In the genomic region with DNA sequence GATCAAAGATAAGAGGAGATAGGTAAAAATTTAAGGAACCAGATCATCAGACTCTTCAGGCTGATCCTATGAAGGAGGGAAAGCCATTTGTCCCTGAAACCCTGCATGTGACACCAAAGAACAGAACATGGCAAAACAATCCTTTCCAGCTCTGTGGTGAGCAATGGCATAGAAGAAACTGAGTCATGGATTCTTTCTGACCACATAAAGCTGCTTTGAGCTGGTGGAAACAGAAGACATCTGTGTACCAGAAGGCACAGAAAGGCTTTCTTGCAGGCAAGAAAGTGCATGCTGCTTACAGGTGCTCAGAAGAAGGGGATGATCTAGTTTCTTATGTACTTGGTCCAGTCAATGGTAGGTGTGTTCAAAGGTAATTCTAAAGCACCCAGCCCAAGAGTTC, we compare ENCODE assay signal across 2 cellular contexts.
TF ChIP-seq lines count a peak whose summit lies in the region.

No MANE protein-coding gene starts in this region.

TF ChIP-seq in SK-N-SH, 30 proteins besides CTCF, POLR2A, EP300 and RAD21 (continued from another document and continues in another):
- TF ChIP-seq, protein P1, sequence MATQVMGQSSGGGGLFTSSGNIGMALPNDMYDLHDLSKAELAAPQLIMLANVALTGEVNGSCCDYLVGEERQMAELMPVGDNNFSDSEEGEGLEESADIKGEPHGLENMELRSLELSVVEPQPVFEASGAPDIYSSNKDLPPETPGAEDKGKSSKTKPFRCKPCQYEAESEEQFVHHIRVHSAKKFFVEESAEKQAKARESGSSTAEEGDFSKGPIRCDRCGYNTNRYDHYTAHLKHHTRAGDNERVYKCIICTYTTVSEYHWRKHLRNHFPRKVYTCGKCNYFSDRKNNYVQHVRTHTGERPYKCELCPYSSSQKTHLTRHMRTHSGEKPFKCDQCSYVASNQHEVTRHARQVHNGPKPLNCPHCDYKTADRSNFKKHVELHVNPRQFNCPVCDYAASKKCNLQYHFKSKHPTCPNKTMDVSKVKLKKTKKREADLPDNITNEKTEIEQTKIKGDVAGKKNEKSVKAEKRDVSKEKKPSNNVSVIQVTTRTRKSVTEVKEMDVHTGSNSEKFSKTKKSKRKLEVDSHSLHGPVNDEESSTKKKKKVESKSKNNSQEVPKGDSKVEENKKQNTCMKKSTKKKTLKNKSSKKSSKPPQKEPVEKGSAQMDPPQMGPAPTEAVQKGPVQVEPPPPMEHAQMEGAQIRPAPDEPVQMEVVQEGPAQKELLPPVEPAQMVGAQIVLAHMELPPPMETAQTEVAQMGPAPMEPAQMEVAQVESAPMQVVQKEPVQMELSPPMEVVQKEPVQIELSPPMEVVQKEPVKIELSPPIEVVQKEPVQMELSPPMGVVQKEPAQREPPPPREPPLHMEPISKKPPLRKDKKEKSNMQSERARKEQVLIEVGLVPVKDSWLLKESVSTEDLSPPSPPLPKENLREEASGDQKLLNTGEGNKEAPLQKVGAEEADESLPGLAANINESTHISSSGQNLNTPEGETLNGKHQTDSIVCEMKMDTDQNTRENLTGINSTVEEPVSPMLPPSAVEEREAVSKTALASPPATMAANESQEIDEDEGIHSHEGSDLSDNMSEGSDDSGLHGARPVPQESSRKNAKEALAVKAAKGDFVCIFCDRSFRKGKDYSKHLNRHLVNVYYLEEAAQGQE (IDR thresholded peaks at IDR 0.05; ENCODE audit: low read depth, low read length), result no peak
- TF ChIP-seq GABPA (IDR thresholded peaks at IDR 0.05; ENCODE audit: low read depth), result no peak
- no peak for TF ChIP-seq FOXJ3 (CRISPR knock-in tag; IDR thresholded peaks at IDR 0.05)
- TF ChIP-seq, protein P2, sequence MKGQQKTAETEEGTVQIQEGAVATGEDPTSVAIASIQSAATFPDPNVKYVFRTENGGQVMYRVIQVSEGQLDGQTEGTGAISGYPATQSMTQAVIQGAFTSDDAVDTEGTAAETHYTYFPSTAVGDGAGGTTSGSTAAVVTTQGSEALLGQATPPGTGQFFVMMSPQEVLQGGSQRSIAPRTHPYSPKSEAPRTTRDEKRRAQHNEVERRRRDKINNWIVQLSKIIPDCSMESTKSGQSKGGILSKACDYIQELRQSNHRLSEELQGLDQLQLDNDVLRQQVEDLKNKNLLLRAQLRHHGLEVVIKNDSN (IDR thresholded peaks at IDR 0.05; ENCODE audit: borderline replicate concordance, low read depth), result peak; percentile 21; the same call in 1 of the 2 replicates
- TF ChIP-seq GATA2 (CRISPR knock-in tag; IDR thresholded peaks at IDR 0.05), result no peak
- peak; percentile 50; the same call in 1 of the 2 replicates for TF ChIP-seq FOSL2 (IDR thresholded peaks at IDR 0.05; ENCODE audit: borderline replicate concordance, low read depth)
- no peak for TF ChIP-seq MEF2A (IDR thresholded peaks at IDR 0.05; ENCODE audit: borderline replicate concordance, low read depth)
- TF ChIP-seq CHD2 (IDR thresholded peaks at IDR 0.05; ENCODE audit: low read length, partially characterized antibody), result no peak
- TF ChIP-seq TAF1 (IDR thresholded peaks at IDR 0.05; ENCODE audit: borderline replicate concordance, low read depth, low read length), result no peak
- TF ChIP-seq RFX5 (IDR thresholded peaks at IDR 0.05; ENCODE audit: low read length), result no peak
- no peak for TF ChIP-seq SMC3 (IDR thresholded peaks at IDR 0.05; ENCODE audit: low read depth, low read length)
- TF ChIP-seq, protein P3, sequence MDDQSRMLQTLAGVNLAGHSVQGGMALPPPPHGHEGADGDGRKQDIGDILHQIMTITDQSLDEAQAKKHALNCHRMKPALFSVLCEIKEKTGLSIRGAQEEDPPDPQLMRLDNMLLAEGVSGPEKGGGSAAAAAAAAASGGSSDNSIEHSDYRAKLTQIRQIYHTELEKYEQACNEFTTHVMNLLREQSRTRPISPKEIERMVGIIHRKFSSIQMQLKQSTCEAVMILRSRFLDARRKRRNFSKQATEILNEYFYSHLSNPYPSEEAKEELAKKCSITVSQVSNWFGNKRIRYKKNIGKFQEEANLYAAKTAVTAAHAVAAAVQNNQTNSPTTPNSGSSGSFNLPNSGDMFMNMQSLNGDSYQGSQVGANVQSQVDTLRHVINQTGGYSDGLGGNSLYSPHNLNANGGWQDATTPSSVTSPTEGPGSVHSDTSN (IDR thresholded peaks at IDR 0.05), result peak; percentile 32; the same call in 1 of the 2 replicates
- TF ChIP-seq RCOR1 (IDR thresholded peaks at IDR 0.05; ENCODE audit: low read length), result no peak
- no peak for TF ChIP-seq RXRA (IDR thresholded peaks at IDR 0.05; ENCODE audit: borderline replicate concordance, low read depth)
- 0 out of 2 replicates have a peak, but pooled peaks have one; percentile 33 for TF ChIP-seq POLR2AphosphoS5 (IDR thresholded peaks at IDR 0.05; ENCODE audit: low read depth, low read length)
- TF ChIP-seq SIN3A (IDR thresholded peaks at IDR 0.05; ENCODE audit: borderline replicate concordance, low read depth, low read length), result no peak
- 0 out of 2 replicates have a peak, but pooled peaks have one; percentile 18 for TF ChIP-seq NFIC (IDR thresholded peaks at IDR 0.05; ENCODE audit: borderline replicate concordance)
- TF ChIP-seq, protein P4, sequence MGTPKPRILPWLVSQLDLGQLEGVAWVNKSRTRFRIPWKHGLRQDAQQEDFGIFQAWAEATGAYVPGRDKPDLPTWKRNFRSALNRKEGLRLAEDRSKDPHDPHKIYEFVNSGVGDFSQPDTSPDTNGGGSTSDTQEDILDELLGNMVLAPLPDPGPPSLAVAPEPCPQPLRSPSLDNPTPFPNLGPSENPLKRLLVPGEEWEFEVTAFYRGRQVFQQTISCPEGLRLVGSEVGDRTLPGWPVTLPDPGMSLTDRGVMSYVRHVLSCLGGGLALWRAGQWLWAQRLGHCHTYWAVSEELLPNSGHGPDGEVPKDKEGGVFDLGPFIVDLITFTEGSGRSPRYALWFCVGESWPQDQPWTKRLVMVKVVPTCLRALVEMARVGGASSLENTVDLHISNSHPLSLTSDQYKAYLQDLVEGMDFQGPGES (IDR thresholded peaks at IDR 0.05; ENCODE audit: low read depth, low read length), result no peak
- no peak for TF ChIP-seq MXI1 (IDR thresholded peaks at IDR 0.05; ENCODE audit: low read depth, low read length)
- peak; percentile 98 for TF ChIP-seq TCF12 (IDR thresholded peaks at IDR 0.05)
- TF ChIP-seq, protein P5, sequence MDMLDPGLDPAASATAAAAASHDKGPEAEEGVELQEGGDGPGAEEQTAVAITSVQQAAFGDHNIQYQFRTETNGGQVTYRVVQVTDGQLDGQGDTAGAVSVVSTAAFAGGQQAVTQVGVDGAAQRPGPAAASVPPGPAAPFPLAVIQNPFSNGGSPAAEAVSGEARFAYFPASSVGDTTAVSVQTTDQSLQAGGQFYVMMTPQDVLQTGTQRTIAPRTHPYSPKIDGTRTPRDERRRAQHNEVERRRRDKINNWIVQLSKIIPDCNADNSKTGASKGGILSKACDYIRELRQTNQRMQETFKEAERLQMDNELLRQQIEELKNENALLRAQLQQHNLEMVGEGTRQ (IDR thresholded peaks at IDR 0.05; ENCODE audit: borderline replicate concordance, low read depth, low read length), result no peak

TF ChIP-seq in SK-N-SH treated with all-trans-retinoic acid at 6 μM for 48 hours, 23 proteins besides CTCF, POLR2A, EP300 and RAD21 (continued from another document):
- TF ChIP-seq, protein P6, sequence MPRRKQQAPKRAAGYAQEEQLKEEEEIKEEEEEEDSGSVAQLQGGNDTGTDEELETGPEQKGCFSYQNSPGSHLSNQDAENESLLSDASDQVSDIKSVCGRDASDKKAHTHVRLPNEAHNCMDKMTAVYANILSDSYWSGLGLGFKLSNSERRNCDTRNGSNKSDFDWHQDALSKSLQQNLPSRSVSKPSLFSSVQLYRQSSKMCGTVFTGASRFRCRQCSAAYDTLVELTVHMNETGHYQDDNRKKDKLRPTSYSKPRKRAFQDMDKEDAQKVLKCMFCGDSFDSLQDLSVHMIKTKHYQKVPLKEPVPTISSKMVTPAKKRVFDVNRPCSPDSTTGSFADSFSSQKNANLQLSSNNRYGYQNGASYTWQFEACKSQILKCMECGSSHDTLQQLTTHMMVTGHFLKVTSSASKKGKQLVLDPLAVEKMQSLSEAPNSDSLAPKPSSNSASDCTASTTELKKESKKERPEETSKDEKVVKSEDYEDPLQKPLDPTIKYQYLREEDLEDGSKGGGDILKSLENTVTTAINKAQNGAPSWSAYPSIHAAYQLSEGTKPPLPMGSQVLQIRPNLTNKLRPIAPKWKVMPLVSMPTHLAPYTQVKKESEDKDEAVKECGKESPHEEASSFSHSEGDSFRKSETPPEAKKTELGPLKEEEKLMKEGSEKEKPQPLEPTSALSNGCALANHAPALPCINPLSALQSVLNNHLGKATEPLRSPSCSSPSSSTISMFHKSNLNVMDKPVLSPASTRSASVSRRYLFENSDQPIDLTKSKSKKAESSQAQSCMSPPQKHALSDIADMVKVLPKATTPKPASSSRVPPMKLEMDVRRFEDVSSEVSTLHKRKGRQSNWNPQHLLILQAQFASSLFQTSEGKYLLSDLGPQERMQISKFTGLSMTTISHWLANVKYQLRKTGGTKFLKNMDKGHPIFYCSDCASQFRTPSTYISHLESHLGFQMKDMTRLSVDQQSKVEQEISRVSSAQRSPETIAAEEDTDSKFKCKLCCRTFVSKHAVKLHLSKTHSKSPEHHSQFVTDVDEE (CRISPR knock-in tag; IDR thresholded peaks at IDR 0.05), result no peak
- TF ChIP-seq ZFP30 (CRISPR knock-in tag; IDR thresholded peaks at IDR 0.05) (no peak), ZNF8 (CRISPR knock-in tag; IDR thresholded peaks at IDR 0.05) (no peak), ZNF565 (CRISPR knock-in tag; conservative IDR thresholded peaks at IDR 0.05; ENCODE audit: low read depth) (no peak), BACH2 (CRISPR knock-in tag; IDR thresholded peaks at IDR 0.05; ENCODE audit: borderline replicate concordance) (no peak), OSR1 (CRISPR knock-in tag; IDR thresholded peaks at IDR 0.05) (no peak), GLIS3 (CRISPR knock-in tag; IDR thresholded peaks at IDR 0.05) (no peak), TOX (CRISPR knock-in tag; IDR thresholded peaks at IDR 0.05; ENCODE audit: borderline replicate concordance) (no peak), ZNF70 (CRISPR knock-in tag; IDR thresholded peaks at IDR 0.05) (no peak)
- TF ChIP-seq, protein P7, sequence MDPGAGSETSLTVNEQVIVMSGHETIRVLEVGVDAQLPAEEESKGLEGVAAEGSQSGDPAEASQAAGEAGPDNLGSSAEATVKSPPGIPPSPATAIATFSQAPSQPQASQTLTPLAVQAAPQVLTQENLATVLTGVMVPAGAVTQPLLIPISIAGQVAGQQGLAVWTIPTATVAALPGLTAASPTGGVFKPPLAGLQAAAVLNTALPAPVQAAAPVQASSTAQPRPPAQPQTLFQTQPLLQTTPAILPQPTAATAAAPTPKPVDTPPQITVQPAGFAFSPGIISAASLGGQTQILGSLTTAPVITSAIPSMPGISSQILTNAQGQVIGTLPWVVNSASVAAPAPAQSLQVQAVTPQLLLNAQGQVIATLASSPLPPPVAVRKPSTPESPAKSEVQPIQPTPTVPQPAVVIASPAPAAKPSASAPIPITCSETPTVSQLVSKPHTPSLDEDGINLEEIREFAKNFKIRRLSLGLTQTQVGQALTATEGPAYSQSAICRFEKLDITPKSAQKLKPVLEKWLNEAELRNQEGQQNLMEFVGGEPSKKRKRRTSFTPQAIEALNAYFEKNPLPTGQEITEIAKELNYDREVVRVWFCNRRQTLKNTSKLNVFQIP (CRISPR knock-in tag; IDR thresholded peaks at IDR 0.05; ENCODE audit: borderline replicate concordance, low read depth), result no peak
